ENCODE assay signal across 9 cellular contexts in the genomic region with DNA sequence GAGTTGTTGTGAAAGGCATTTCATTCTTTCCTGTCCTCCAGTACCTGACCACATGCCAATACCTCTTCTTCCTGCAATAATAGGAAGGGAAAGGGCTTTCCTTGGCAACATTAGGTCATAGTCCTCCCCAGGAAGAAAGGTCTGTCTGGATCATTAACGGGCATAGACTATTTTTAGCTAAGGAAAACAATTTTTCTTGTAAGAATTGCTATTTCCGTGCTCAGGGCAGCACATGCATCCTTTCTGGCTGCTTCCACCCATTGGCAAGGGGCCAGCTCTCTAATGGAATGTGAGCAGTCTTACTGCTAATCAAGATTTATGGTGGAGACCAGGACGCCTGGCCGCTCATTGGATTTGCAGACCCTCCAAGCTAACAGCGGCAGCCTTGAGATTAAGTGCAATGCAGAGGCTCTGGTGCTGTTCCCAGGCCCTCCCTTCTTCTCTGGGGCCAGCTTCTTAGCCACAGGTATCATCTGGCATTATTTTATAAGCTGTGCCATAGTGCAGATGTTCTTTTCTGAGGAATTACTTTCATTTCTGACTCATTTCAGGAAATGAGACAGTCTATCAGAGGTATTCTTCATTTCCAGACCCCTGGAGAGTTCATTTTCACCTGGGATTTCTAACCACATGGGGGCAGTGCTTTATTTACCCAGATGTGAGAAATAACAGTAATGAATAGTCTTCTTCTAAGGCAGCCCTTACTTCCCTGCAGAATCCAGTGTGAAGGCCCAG. TPM values are rescaled to one million over a fixed set of nuclear protein-coding genes. Genes with fewer than 3 reads are reported as not detected.
A peak's percentile ranks its signal among the peaks of the same experiment; 100 is the strongest.
DNase-seq lines count a peak whose midpoint lies in the region; ATAC-seq, FAIRE-seq and TF ChIP-seq lines count a peak whose summit lies in the region.
"Had no signal": no experiment of that assay in that cellular context is flagged by ENCODE, and none has a peak within 500 bp of the region (broad histone marks: within the 10 kb centered on the region; RNA-seq: fewer than 3 reads in every experiment).

No MANE protein-coding gene starts in this region.

- TF ChIP-seq POLR2A in GM12878 (IDR thresholded peaks at IDR 0.05; ENCODE audit: low read depth, low read length) (no peak), tibial nerve (IDR thresholded peaks at IDR 0.05) (no peak)

- BruUV-seq in GM12878 (replicated peaks; lab: Mats Ljungman, UMichigan), result no TSS peak

- H3K4me1 ChIP-seq in HEK293 (ENCODE audit: control insufficient read depth, insufficient read depth, low read length), result peaks cover 16% of the 10 kb centered on the region
- H3K4me1 ChIP-seq in GM12878 (ENCODE audit: control insufficient read depth, insufficient read depth, low read length), result peaks cover 8% of the 10 kb centered on the region
- H3K4me1 ChIP-seq in tibial nerve, result peaks cover 0 to 45% (median 17%) of the 10 kb centered on the region in 4 donors

- H3K9me3 ChIP-seq in HEK293 (ENCODE audit: control insufficient read depth, insufficient read depth, low read depth, low read length), result no peaks in the 10 kb centered on the region
- H3K9me3 ChIP-seq in GM12878 (replicated peaks; ENCODE audit: control insufficient read depth, insufficient read depth, low read length), result no peaks in the 10 kb centered on the region
- H3K9me3 ChIP-seq in tibial nerve, result no peaks in the 10 kb centered on the region

- peak; percentile 78 for DNase-seq in DMS79 treated with DMSO at 0.1 percent for 48 hours (lab: John Stamatoyannopoulos, UW)
- DNase-seq in NCI-H2107 (lab: John Stamatoyannopoulos, UW), result peak; percentile 9
- DNase-seq in GM12878 (ENCODE audit: low read depth, low spot score), result no peak
- DNase-seq in kidney glomerular epithelial cell (lab: John Stamatoyannopoulos, UW), result peak; percentile 95
- peak; percentile 61 to 67 for DNase-seq in tibial nerve (ENCODE audit: low spot score in 2 of 2)
- no peak for DNase-seq in activated naive CD4-positive, alpha-beta T cell treated with anti-CD3 and anti-CD28 coated beads, Interleukin-2, amount 10 ng/mL, durations not matched to agents 7 days and 5 days
- DNase-seq in AML-193 (lab: John Stamatoyannopoulos, UW), result no peak

- peaks cover 13% of the 10 kb centered on the region for H3K79me2 ChIP-seq in GM12878 (ENCODE audit: control insufficient read depth, insufficient read depth, low read length)

- H3K27me3 ChIP-seq in GM12878 (replicated peaks in 1 of 2; ENCODE audit: control insufficient read depth in 2 of 2, insufficient read depth in 2 of 2, low read length in 1 of 2) (no peaks in the 10 kb centered on the region), tibial nerve (no peaks in the 10 kb centered on the region)

- H3K27me3 Mint-ChIP-seq in activated naive CD4-positive, alpha-beta T cell treated with anti-CD3 and anti-CD28 coated beads, Interleukin-2, amount 10 ng/mL, durations not matched to agents 7 days and 5 days, result no peaks in the 10 kb centered on the region

- CTCF ChIA-PET in HEK293 (lab: Yijun Ruan, JAX) (interaction anchor here (0.6 to 2.2 kb wide), 14 partner anchors 9 to 644 kb away, joined by 3 to 12 read pairs (median 5); a partner anchor contains a TSS), GM12878 (lab: Yijun Ruan, JAX) (interaction anchor here (0.7 to 2.3 kb wide), 9 partner anchors 9 to 553 kb away, joined by 3 to 8 read pairs (median 4); no protein-coding TSS in a partner anchor)
- CTCF ChIA-PET in activated naive CD4-positive, alpha-beta T cell treated with anti-CD3 and anti-CD28 coated beads, Interleukin-2, amount 10 ng/mL, durations not matched to agents 7 days and 5 days (lab: Charles Lee), result no interaction called here

- in situ Hi-C loops in GM12878 (cut with MboI), result no loop called here

- peaks cover 3% of the 10 kb centered on the region; the same call in 1 of the 2 replicates for H4K20me1 ChIP-seq in GM12878 (ENCODE audit: control insufficient read depth, insufficient read depth)

- intact Hi-C loops in GM12878 (cut with micrococcal nuclease; ENCODE audit: unreplicated experiment), result no loop called here

- H3K4me2 ChIP-seq in GM12878 (ENCODE audit: control insufficient read depth, insufficient read depth), result no peak overlapping the region

- peaks cover 2% of the 10 kb centered on the region for H3K36me3 Mint-ChIP-seq in activated naive CD4-positive, alpha-beta T cell treated with anti-CD3 and anti-CD28 coated beads, Interleukin-2, amount 10 ng/mL, durations not matched to agents 7 days and 5 days

- TF ChIP-seq EP300 in GM12878 (IDR thresholded peaks at IDR 0.05; ENCODE audit: borderline replicate concordance in 1 of 2, control insufficient read depth in 1 of 2, low read depth in 2 of 2, low read length in 2 of 2), result no peak
- TF ChIP-seq EP300 in tibial nerve (IDR thresholded peaks at IDR 0.05), result peak; percentile 29 to 61

- no peak overlapping the region for H3K27ac Mint-ChIP-seq in activated naive CD4-positive, alpha-beta T cell treated with anti-CD3 and anti-CD28 coated beads, Interleukin-2, amount 10 ng/mL, durations not matched to agents 7 days and 5 days
- H3K27ac Mint-ChIP-seq: T-helper 1 cell treated with Interleukin-12 subunit alpha and Interleukin-12 subunit beta and Interleukin-4 antibody, amounts not matched to agents 30 μg/mL and 1 μg/mL, for 36 hours had no signal

- H3K36me3 ChIP-seq in HEK293 (ENCODE audit: control insufficient read depth in 2 of 2, insufficient read depth in 1 of 2, low read length in 2 of 2), result no peaks in the 10 kb centered on the region
- no peaks in the 10 kb centered on the region; a peak in 1 of 4 replicates for H3K36me3 ChIP-seq in GM12878 (ENCODE audit: control insufficient read depth in 2 of 2, insufficient read depth in 2 of 2, low read length in 1 of 2)
- no peaks in the 10 kb centered on the region for H3K36me3 ChIP-seq in tibial nerve

- H3K27ac ChIP-seq in HEK293 (ENCODE audit: extremely low read depth, low read depth, low read length), result peak overlapping the region; percentile 56
- no peak overlapping the region for H3K27ac ChIP-seq in GM12878 (ENCODE audit: control insufficient read depth, insufficient read depth)
- H3K27ac ChIP-seq in tibial nerve, result peak overlapping the region in 3 of 4 donors; percentile 10 to 57 (median 43)

- no peaks in the 10 kb centered on the region for H3K9me3 Mint-ChIP-seq in activated naive CD4-positive, alpha-beta T cell treated with anti-CD3 and anti-CD28 coated beads, Interleukin-2, amount 10 ng/mL, durations not matched to agents 7 days and 5 days
- H3K9me3 Mint-ChIP-seq: T-helper 1 cell treated with Interleukin-12 subunit alpha and Interleukin-12 subunit beta and Interleukin-4 antibody, amounts not matched to agents 30 μg/mL and 1 μg/mL, for 36 hours had no signal

- FAIRE-seq in GM12878 (lab: Jason Lieb, UNC), result no peak

- H3K4me3 Mint-ChIP-seq in activated naive CD4-positive, alpha-beta T cell treated with anti-CD3 and anti-CD28 coated beads, Interleukin-2, amount 10 ng/mL, durations not matched to agents 7 days and 5 days, result no peak overlapping the region
- H3K4me3 Mint-ChIP-seq: T-helper 1 cell treated with Interleukin-12 subunit alpha and Interleukin-12 subunit beta and Interleukin-4 antibody, amounts not matched to agents 30 μg/mL and 1 μg/mL, for 36 hours had no signal

- TF ChIP-seq CTCF in HEK293 (tag by site-specific recombination; IDR thresholded peaks at IDR 0.05) (peak; percentile 42; the same call in 1 of the 2 replicates), GM12878 (IDR thresholded peaks at IDR 0.05 in 2 of 3, conservative IDR thresholded peaks at IDR 0.05 in 1 of 3; ENCODE audit: control insufficient read depth in 2 of 3, extremely low read depth in 1 of 3, insufficient read depth in 1 of 3, low read depth in 3 of 3, low read length in 3 of 3) (peak in 2 of 3 experiments; percentile 26 to 30; a peak in 2 of 6 replicates), tibial nerve (IDR thresholded peaks at IDR 0.05) (peak in 2 of 5 experiments; percentile 14 to 26)

- H3K4me1 Mint-ChIP-seq in activated naive CD4-positive, alpha-beta T cell treated with anti-CD3 and anti-CD28 coated beads, Interleukin-2, amount 10 ng/mL, durations not matched to agents 7 days and 5 days, result peaks cover 4% of the 10 kb centered on the region

- peak overlapping the region; percentile 17 for H3K4me3 ChIP-seq in HEK293 (ENCODE audit: low read depth, low read length)
- H3K4me3 ChIP-seq in GM12878, result no peak overlapping the region
- H3K4me3 ChIP-seq in tibial nerve, result no peak overlapping the region

- no peak overlapping the region for H3K9ac ChIP-seq in GM12878 (ENCODE audit: control insufficient read depth, insufficient read depth, low read length)

- ATAC-seq in GM12878, result peak; percentile 84

- no peak overlapping the region for H2AFZ ChIP-seq in GM12878 (ENCODE audit: control insufficient read depth, low read depth, low read length)

- RAD21 ChIA-PET in GM12878 (lab: Charles Lee; ENCODE audit: unreplicated experiment), result interaction anchor here (0.5 to 2.3 kb wide), 4 partner anchors 11 to 275 kb away, joined by 3 to 5 read pairs (median 3); no protein-coding TSS in a partner anchor

- SMC1A ChIA-PET in GM12878 (lab: Charles Lee; ENCODE audit: uncharacterized antibody, unreplicated experiment), result interaction anchor here (0.6 to 1.9 kb wide), 10 partner anchors 9 to 150 kb away, joined by 3 to 6 read pairs (median 4); no protein-coding TSS in a partner anchor

- POLR2A ChIA-PET in HEK293 (lab: Yijun Ruan, JAX) (interaction anchor here (0.5 to 1.9 kb wide), 5 partner anchors 9 to 757 kb away, joined by 3 to 16 read pairs (median 4); a partner anchor contains a TSS), GM12878 (lab: Charles Lee) (interaction anchor here (0.8 to 1.0 kb wide), 2 partner anchors 8 to 49 kb away, joined by 3 to 4 read pairs; no protein-coding TSS in a partner anchor)

- TF ChIP-seq RAD21 in GM12878 (IDR thresholded peaks at IDR 0.05; ENCODE audit: insufficient read depth, low read depth, low read length), result peak; percentile 50

- 76% methylated on average over 5 of the region's 5 CpGs for WGBS in GM12878 (ENCODE audit: insufficient coverage, insufficient replicate concordance, low lambda C conversion rate, missing lambda C conversion rate)
- WGBS in tibial nerve, 2 donors, result 0 to 6% methylated on average over 5 of the region's 5 CpGs

RNA-seq across cellular contexts. Expression of a gene that starts 52.9 kb away (rescaled TPM):
- total RNA-seq in GM12878 (2013; cell fraction: nucleolus; rRNA removed), result 79.6 and 85.6 TPM in 2 replicates
- total RNA-seq in GM12878 (2014; rRNA removed) (26.9 and 28.5 TPM in 2 replicates), GM12878 (2014; rRNA removed; fragmentation: Illumina TruSeq; extraction: Trizol) (30.3 and 32.3 TPM in 2 replicates), GM12878 (2021) (25.3 and 26.8 TPM in 2 replicates), tibial nerve (10 to 100 TPM; 44.1 to 52.2 (median 45.3) TPM)
- polyA plus RNA-seq in GM12878 (2011; ENCODE audit: low read depth), result 11.7 TPM
- polyA plus RNA-seq in GM12878 (2011; rRNA removed) (30.3 and 41.6 TPM in 2 replicates), GM12878 (2014; fragmentation: Illumina TruSeq; extraction: Trizol) (27.6 and 35.8 TPM in 2 replicates), GM12878 (2014; fragmentation: Nextera tagmentation; extraction: Ambion mirVana) (1 to 10 TPM; 4.6 to 5.6 TPM), GM12878 (2014; rRNA removed) (14.8 and 18.2 TPM in 2 replicates), GM12878 (2016; fragmentation: Nextera tagmentation; extraction: Ambion mirVana) (10 to 100 TPM; 23.4 to 25.2 TPM)
- 16.8 and 21.9 TPM in 2 replicates for polyA plus RNA-seq in GM12878 (2011; cell fraction: cytosol; rRNA removed)
- polyA plus RNA-seq in GM12878 (2011; cell fraction: nucleus; rRNA removed), result 18.3 and 20.8 TPM in 2 replicates
- polyA plus RNA-seq in GM12878 (2012), result 15.4 and 22.1 TPM in 2 replicates
- 45.6 and 46.3 TPM in 2 replicates for polyA minus RNA-seq in GM12878 (2011; rRNA and poly(A)+ RNA removed)
- 14.7 and 15.4 TPM in 2 replicates for polyA minus RNA-seq in GM12878 (2011; cell fraction: cytosol; rRNA and poly(A)+ RNA removed)
- 28.4 and 38.5 TPM in 2 replicates for polyA minus RNA-seq in GM12878 (2011; cell fraction: nucleus; rRNA and poly(A)+ RNA removed)

Comparison
In these comparisons a context has a peak if more than half of its experiments do, and no peak if none do; other contexts are left out.
1. DNase-seq: peak in DMS79 treated with DMSO at 0.1 percent for 48 hours (single experiment), NCI-H2107 (single experiment), kidney glomerular epithelial cell (single experiment) and tibial nerve (2 of 2); none in GM12878 (single experiment), activated naive CD4-positive, alpha-beta T cell treated with anti-CD3 and anti-CD28 coated beads, Interleukin-2, amount 10 ng/mL, durations not matched to agents 7 days and 5 days (single experiment) and AML-193 (0 of 2).